Comparison of ENCODE assay signal across 1 cellular context in the genomic region with DNA sequence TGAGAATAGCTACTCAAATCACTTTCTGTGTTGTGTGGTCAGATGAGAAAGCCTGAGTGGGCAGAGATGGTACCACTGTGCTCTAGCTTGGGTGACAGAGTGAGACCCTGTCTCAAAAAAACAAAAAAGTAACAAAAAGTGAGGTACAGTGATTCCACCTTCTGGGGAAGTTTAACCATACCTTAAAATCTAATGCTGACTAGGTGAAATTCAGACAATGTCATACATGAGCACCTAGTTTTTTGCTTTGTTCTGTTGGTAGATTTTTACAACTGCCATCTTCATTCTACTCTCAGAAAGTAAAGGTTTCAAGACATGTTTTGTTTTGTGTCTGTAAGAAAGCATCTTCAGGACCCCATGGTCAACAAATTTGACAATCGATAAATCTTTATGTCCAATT.
TF ChIP-seq lines count a peak whose summit lies in the region.

No MANE protein-coding gene starts in this region.

TF ChIP-seq in HepG2, 621 proteins besides CTCF, POLR2A, EP300 and RAD21 (continued from another document):
- TF ChIP-seq NCOR1 (IDR thresholded peaks at IDR 0.05; ENCODE audit: borderline replicate concordance, low read length) (no peak), ZNF34 (CRISPR knock-in tag; IDR thresholded peaks at IDR 0.05; ENCODE audit: borderline replicate concordance) (no peak), REL (CRISPR knock-in tag; conservative IDR thresholded peaks at IDR 0.05) (no peak), MAFK (conservative IDR thresholded peaks at IDR 0.05 in 1 of 2, IDR thresholded peaks at IDR 0.05 in 1 of 2; ENCODE audit: low read length in 2 of 2) (peak; percentile 42 to 67; a peak in 3 of 4 replicates), MLLT10 (CRISPR knock-in tag; IDR thresholded peaks at IDR 0.05) (no peak)
- TF ChIP-seq, protein P1, sequence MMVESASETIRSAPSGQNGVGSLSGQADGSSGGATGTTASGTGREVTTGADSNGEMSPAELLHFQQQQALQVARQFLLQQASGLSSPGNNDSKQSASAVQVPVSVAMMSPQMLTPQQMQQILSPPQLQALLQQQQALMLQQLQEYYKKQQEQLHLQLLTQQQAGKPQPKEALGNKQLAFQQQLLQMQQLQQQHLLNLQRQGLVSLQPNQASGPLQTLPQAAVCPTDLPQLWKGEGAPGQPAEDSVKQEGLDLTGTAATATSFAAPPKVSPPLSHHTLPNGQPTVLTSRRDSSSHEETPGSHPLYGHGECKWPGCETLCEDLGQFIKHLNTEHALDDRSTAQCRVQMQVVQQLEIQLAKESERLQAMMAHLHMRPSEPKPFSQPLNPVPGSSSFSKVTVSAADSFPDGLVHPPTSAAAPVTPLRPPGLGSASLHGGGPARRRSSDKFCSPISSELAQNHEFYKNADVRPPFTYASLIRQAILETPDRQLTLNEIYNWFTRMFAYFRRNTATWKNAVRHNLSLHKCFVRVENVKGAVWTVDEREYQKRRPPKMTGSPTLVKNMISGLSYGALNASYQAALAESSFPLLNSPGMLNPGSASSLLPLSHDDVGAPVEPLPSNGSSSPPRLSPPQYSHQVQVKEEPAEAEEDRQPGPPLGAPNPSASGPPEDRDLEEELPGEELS (CRISPR knock-in tag; IDR thresholded peaks at IDR 0.05) = no peak
- TF ChIP-seq, protein P2, sequence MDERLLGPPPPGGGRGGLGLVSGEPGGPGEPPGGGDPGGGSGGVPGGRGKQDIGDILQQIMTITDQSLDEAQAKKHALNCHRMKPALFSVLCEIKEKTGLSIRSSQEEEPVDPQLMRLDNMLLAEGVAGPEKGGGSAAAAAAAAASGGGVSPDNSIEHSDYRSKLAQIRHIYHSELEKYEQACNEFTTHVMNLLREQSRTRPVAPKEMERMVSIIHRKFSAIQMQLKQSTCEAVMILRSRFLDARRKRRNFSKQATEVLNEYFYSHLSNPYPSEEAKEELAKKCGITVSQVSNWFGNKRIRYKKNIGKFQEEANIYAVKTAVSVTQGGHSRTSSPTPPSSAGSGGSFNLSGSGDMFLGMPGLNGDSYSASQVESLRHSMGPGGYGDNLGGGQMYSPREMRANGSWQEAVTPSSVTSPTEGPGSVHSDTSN (CRISPR knock-in tag; IDR thresholded peaks at IDR 0.05) = no peak
- TF ChIP-seq, protein P3, sequence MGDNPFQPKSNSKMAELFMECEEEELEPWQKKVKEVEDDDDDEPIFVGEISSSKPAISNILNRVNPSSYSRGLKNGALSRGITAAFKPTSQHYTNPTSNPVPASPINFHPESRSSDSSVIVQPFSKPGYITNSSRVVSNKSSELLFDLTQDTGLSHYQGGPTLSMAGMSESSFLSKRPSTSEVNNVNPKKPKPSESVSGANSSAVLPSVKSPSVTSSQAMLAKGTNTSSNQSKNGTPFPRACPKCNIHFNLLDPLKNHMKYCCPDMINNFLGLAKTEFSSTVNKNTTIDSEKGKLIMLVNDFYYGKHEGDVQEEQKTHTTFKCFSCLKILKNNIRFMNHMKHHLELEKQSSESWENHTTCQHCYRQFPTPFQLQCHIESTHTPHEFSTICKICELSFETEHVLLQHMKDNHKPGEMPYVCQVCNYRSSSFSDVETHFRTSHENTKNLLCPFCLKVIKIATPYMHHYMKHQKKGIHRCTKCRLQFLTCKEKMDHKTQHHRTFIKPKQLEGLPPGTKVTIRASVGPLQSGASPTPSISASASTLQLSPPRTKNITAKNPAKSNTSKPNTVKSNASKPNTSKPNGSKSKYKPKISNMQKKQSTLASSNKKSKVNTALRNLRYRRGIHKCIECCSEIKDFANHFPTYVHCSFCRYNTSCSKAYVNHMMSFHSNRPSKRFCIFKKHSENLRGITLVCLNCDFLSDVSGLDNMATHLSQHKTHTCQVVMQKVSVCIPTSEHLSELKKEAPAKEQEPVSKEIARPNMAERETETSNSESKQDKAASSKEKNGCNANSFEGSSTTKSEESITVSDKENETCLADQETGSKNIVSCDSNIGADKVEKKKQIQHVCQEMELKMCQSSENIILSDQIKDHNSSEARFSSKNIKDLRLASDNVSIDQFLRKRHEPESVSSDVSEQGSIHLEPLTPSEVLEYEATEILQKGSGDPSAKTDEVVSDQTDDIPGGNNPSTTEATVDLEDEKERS (CRISPR knock-in tag; IDR thresholded peaks at IDR 0.05) = no peak
